Comparison of ENCODE assay signal across 8 cellular contexts in the genomic region with DNA sequence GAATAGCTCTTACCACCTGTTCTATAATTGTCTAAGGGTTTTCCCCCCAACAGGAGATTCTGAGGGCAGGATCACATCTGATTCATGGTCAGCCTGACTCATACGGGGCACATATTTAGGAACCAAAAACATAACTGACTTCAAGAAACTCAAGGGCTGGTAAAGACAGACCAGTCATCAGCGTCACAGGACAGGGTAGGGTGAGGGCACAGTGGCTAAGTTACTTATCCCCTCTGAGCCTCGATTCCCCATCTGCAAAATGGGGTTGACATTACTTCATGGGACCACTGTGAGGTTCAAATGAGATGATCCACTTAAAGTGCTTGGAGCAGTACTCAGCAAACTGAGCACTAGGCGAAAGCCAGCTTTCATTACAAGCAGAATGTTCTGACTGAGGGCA. TPM values are rescaled to one million over a fixed set of nuclear protein-coding genes. Genes with fewer than 3 reads are reported as not detected.
DNase-seq lines count a peak whose midpoint lies in the region; ATAC-seq, FAIRE-seq and TF ChIP-seq lines count a peak whose summit lies in the region.

No MANE protein-coding gene starts in this region.

- H3K36me3 Mint-ChIP-seq in nephron (ENCODE audit: low read depth) (peaks cover 10% of the 10 kb centered on the region), type B pancreatic cell (peaks cover 4% of the 10 kb centered on the region)

- peaks cover 2 to 10% (median 4%) of the 10 kb centered on the region in 4 experiments; a peak in 4 of 7 replicates for H3K4me1 ChIP-seq in H1 (replicated peaks in 1 of 4; ENCODE audit: control insufficient read depth in 3 of 4, insufficient read depth in 4 of 4, low read length in 3 of 4)

- peak overlapping the region; percentile 95 to 98 (median 95) for H3K4me3 Mint-ChIP-seq in nephron
- H3K4me3 Mint-ChIP-seq in type B pancreatic cell = peak overlapping the region; percentile 96

- H3K27me3 Mint-ChIP-seq in nephron (ENCODE audit: low read depth) (no peaks in the 10 kb centered on the region), type B pancreatic cell (no peaks in the 10 kb centered on the region)

- TF ChIP-seq RAD21 in H1 (IDR thresholded peaks at IDR 0.05 in 1 of 2, conservative IDR thresholded peaks at IDR 0.05 in 1 of 2; ENCODE audit: low read depth in 2 of 2, low read length in 2 of 2) = no peak

- peak overlapping the region; percentile 68 to 94 (median 86) for H3K4me3 ChIP-seq in H1 (ENCODE audit: extremely low read depth in 1 of 4, insufficient read depth in 2 of 4, low read depth in 3 of 4, low read length in 4 of 4)

- peaks cover 0 to 21% of the 10 kb centered on the region in 2 experiments; a peak in 3 of 4 replicates for H3K79me2 ChIP-seq in H1 (ENCODE audit: control insufficient read depth in 1 of 2, insufficient read depth in 2 of 2, low read length in 2 of 2)

- H3K27ac ChIP-seq in H1 (ENCODE audit: low read depth, low read length) = no peak overlapping the region

- H2BK20ac ChIP-seq in H1 (ENCODE audit: low read length) = no peak overlapping the region

- TF ChIP-seq EP300 in H1 (IDR thresholded peaks at IDR 0.05; ENCODE audit: borderline replicate concordance in 1 of 2, low read depth in 2 of 2, low read length in 2 of 2) = no peak

- no peaks in the 10 kb centered on the region for H3K27me3 ChIP-seq in H1 (replicated peaks in 1 of 4; ENCODE audit: control insufficient read depth in 3 of 4, extremely low read depth in 1 of 4, insufficient read depth in 3 of 4, low read length in 3 of 4)

- H3K36me3 ChIP-seq in H1 (ENCODE audit: control insufficient read depth in 2 of 4, insufficient read depth in 4 of 4, low read length in 3 of 4) = peaks cover 0 to 14% (median 2%) of the 10 kb centered on the region in 4 experiments; a peak in 3 of 8 replicates

- H3K18ac ChIP-seq in H1 (ENCODE audit: extremely low read depth, low read length) = no peak overlapping the region

- peak overlapping the region in 3 of 4 experiments; percentile 74 to 78 (median 77); a peak in 6 of 7 replicates for H3K9ac ChIP-seq in H1 (replicated peaks in 1 of 4; ENCODE audit: extremely low read depth in 1 of 4, low read depth in 3 of 4, low read length in 3 of 4)

- no peak overlapping the region for H2BK15ac ChIP-seq in H1 (ENCODE audit: low read length)

- H4K20me1 ChIP-seq in H1 (replicated peaks in 1 of 2; ENCODE audit: control insufficient read depth in 1 of 2, insufficient read depth in 2 of 2, low read length in 2 of 2) = no peaks in the 10 kb centered on the region

- POLR2A ChIA-PET in H1 (lab: Charles Lee; ENCODE audit: partially characterized antibody) = interaction anchor here (1.4 to 2.0 kb wide), 3 partner anchors 11 to 13 kb away, joined by 3 to 8 read pairs (median 4); no protein-coding TSS in a partner anchor

- H3K9me3 Mint-ChIP-seq in nephron (no peaks in the 10 kb centered on the region), type B pancreatic cell (no peaks in the 10 kb centered on the region)

- peaks cover 9% of the 10 kb centered on the region for H3K23me2 ChIP-seq in H1 (ENCODE audit: low read depth, low read length)

- peak; percentile 39 for ATAC-seq in HG03175 (IDR thresholded peaks at IDR 0.05; ENCODE audit: unreplicated experiment)
- no peak for ATAC-seq in GM19397 (IDR thresholded peaks at IDR 0.05; ENCODE audit: unreplicated experiment)

- H3K79me1 ChIP-seq in H1 (ENCODE audit: low read depth, low read length) = peaks cover 10% of the 10 kb centered on the region

- no peak overlapping the region for H2BK5ac ChIP-seq in H1 (ENCODE audit: low read depth, low read length)

- no peak overlapping the region for H2BK12ac ChIP-seq in H1 (ENCODE audit: low read depth, low read length)

- H3K27ac Mint-ChIP-seq in nephron (peak overlapping the region; percentile 76 to 96 (median 84)), type B pancreatic cell (peak overlapping the region; percentile 93)

- H4K91ac ChIP-seq in H1 (replicated peaks; ENCODE audit: insufficient read length, low read length) = no peak overlapping the region

- no peak overlapping the region for H2BK120ac ChIP-seq in H1 (replicated peaks; ENCODE audit: low read depth, low read length)

- H3K4me2 ChIP-seq in H1 (ENCODE audit: insufficient read depth in 1 of 2, low read depth in 2 of 2, low read length in 2 of 2) = peak overlapping the region; percentile 93 to 96

- no peak overlapping the region for H3K14ac ChIP-seq in H1 (ENCODE audit: insufficient read length)

- H3K9me3 ChIP-seq in H1 (ENCODE audit: insufficient read depth in 2 of 2, low read depth in 1 of 2, low read length in 1 of 2) = no peaks in the 10 kb centered on the region

- no peak overlapping the region for H4K5ac ChIP-seq in H1 (ENCODE audit: insufficient read length, low read depth, low read length)

- CTCF ChIA-PET in H1 (lab: Charles Lee; ENCODE audit: partially characterized antibody) = interaction anchor here (1.1 to 1.8 kb wide), 2 partner anchors 43 to 136 kb away, joined by 4 to 7 read pairs; a partner anchor contains a TSS

- no peak for TF ChIP-seq POLR2A in H1 (IDR thresholded peaks at IDR 0.05; ENCODE audit: control extremely low read depth in 1 of 2, low read depth in 2 of 2, low read length in 2 of 2)

- no peak overlapping the region for H3K56ac ChIP-seq in H1 (replicated peaks; ENCODE audit: insufficient read length, low read depth, low read length)

- H3K4me1 Mint-ChIP-seq in nephron = peaks cover 11% of the 10 kb centered on the region
- H3K4me1 Mint-ChIP-seq in type B pancreatic cell (ENCODE audit: unreplicated experiment) = peaks cover 5% of the 10 kb centered on the region

- H4K8ac ChIP-seq in H1 (ENCODE audit: extremely low read depth, insufficient read depth, low read length) = no peak overlapping the region

- peak; percentile 73 for DNase-seq in GM13977 (ENCODE audit: low spot score)
- peak; percentile 75 for DNase-seq in activated CD4-positive, alpha-beta T cell treated with anti-CD3 and anti-CD28 coated beads for 48 hours
- DNase-seq in H1 (ENCODE audit: low read depth in 1 of 2, low spot score in 2 of 2) = no peak
- no peak for DNase-seq in type B pancreatic cell (ENCODE audit: extremely low spot score, unreplicated experiment)
- DNase-seq in middle frontal gyrus (ENCODE audit: extremely low spot score, low spot score) = no peak

- WGBS in H1 (ENCODE audit: extremely low coverage in 1 of 2, insufficient coverage in 1 of 2, insufficient read length in 1 of 2, insufficient replicate concordance in 2 of 2, low coverage in 1 of 2, low lambda C conversion rate in 2 of 2, missing lambda C conversion rate in 1 of 2), 2 experiments = 65% methylated on average over 4 of the region's 4 CpGs; no CpG with 5 or more reads in 1 of the 2 experiments

- no peak overlapping the region for H2AK5ac ChIP-seq in H1 (ENCODE audit: low read depth, low read length)

- no peak for TF ChIP-seq CTCF in GM13977 (IDR thresholded peaks at IDR 0.05; ENCODE audit: extremely low read depth, insufficient read depth, missing control alignments)
- TF ChIP-seq CTCF in H1 (IDR thresholded peaks at IDR 0.05; ENCODE audit: control extremely low read depth in 1 of 3, insufficient read depth in 1 of 3, low read depth in 1 of 3, low read length in 3 of 3) = no peak
- TF ChIP-seq CTCF in nephron (IDR thresholded peaks at IDR 0.05; ENCODE audit: unreplicated experiment in 3 of 3) = no peak
- TF ChIP-seq CTCF in type B pancreatic cell (conservative IDR thresholded peaks at IDR 0.05) = no peak

- no peak overlapping the region for H3K23ac ChIP-seq in H1 (ENCODE audit: insufficient read length)

- no peak for FAIRE-seq in H1 (lab: Jason Lieb, UNC)

- H3K4ac ChIP-seq in H1 (replicated peaks; ENCODE audit: insufficient read length, low read depth, low read length) = no peak overlapping the region

- peak overlapping the region; percentile 80 for H2AFZ ChIP-seq in H1 (ENCODE audit: low read length)

- in situ Hi-C loops in GM13977 (cut with MboI; ENCODE audit: low pct_unique_long_range_greater_than_20kb, low sequenced_read_pairs, unreplicated experiment) = no loop called here

RNA-seq across cellular contexts. Expression of a gene that starts 0.6 kb away (rescaled TPM):
- 47.8 and 53.2 TPM in 2 replicates for total RNA-seq in H1 (2021; fragmentation: NEBNext Ultra II Directional; extraction: Animal tissue kit (Norgen Biotek cat#: 25700))
- 51.6 and 59.9 TPM in 2 replicates for polyA plus RNA-seq in H1 (2011; rRNA removed)
- polyA plus RNA-seq in H1 (2011; cell fraction: cytosol; rRNA removed) = 51.3 TPM
- polyA plus RNA-seq in H1 (2011; cell fraction: nucleus; rRNA removed) = 31.1 TPM
- polyA plus RNA-seq in H1 (2012, experiment 1 of 2) = 34.7 to 41.9 TPM (median 36.2 TPM) in 4 replicates
- polyA plus RNA-seq in H1 (2012, experiment 2 of 2) = 40.1 TPM
- 34.2 TPM for polyA plus RNA-seq in H1 (2013, experiment 1 of 2)
- 35.7 TPM for polyA plus RNA-seq in H1 (2013, experiment 2 of 2)
- polyA minus RNA-seq in H1 (2011; rRNA and poly(A)+ RNA removed) = 21.3 and 34.7 TPM in 2 replicates
- 15.2 TPM for polyA minus RNA-seq in H1 (2011; cell fraction: cytosol; rRNA and poly(A)+ RNA removed)
- 16.9 TPM for polyA minus RNA-seq in H1 (2011; cell fraction: nucleus; rRNA and poly(A)+ RNA removed)
- 29.5 and 34.2 TPM in 2 replicates for total RNA-seq in type B pancreatic cell (ENCODE audit: low replicate concordance)

RNA-seq across cellular contexts. Expression of a gene that starts 0.7 kb away (rescaled TPM):
- total RNA-seq in H1 (2021; fragmentation: NEBNext Ultra II Directional; extraction: Animal tissue kit (Norgen Biotek cat#: 25700)) = 19.4 and 23.2 TPM in 2 replicates
- polyA plus RNA-seq in H1 (2011; rRNA removed) = 6.8 and 9.2 TPM in 2 replicates
- polyA plus RNA-seq in H1 (2011; cell fraction: cytosol; rRNA removed) = 11.0 TPM
- 11.4 TPM for polyA plus RNA-seq in H1 (2011; cell fraction: nucleus; rRNA removed)
- 7.6 to 8.8 TPM (median 8.3 TPM) in 4 replicates for polyA plus RNA-seq in H1 (2012, experiment 1 of 2)
- 4.4 TPM for polyA plus RNA-seq in H1 (2012, experiment 2 of 2)
- 8.5 TPM for polyA plus RNA-seq in H1 (2013, experiment 1 of 2)
- 6.4 TPM for polyA plus RNA-seq in H1 (2013, experiment 2 of 2)
- polyA minus RNA-seq in H1 (2011; rRNA and poly(A)+ RNA removed) = 17.1 and 21.0 TPM in 2 replicates
- polyA minus RNA-seq in H1 (2011; cell fraction: cytosol; rRNA and poly(A)+ RNA removed) = 10.2 TPM
- polyA minus RNA-seq in H1 (2011; cell fraction: nucleus; rRNA and poly(A)+ RNA removed) = 14.1 TPM
- total RNA-seq in type B pancreatic cell (ENCODE audit: low replicate concordance) = 25.5 and 31.0 TPM in 2 replicates

RNA-seq across cellular contexts. Expression of a gene that starts 42.5 kb away (rescaled TPM):
- 8.3 and 9.4 TPM in 2 replicates for total RNA-seq in H1 (2021; fragmentation: NEBNext Ultra II Directional; extraction: Animal tissue kit (Norgen Biotek cat#: 25700))
- 8.1 and 10.0 TPM in 2 replicates for polyA plus RNA-seq in H1 (2011; rRNA removed)
- 12.1 TPM for polyA plus RNA-seq in H1 (2011; cell fraction: cytosol; rRNA removed)
- 16.8 TPM for polyA plus RNA-seq in H1 (2011; cell fraction: nucleus; rRNA removed)
- polyA plus RNA-seq in H1 (2012, experiment 1 of 2) = 7.1 to 9.9 TPM (median 8.8 TPM) in 4 replicates
- 3.8 TPM for polyA plus RNA-seq in H1 (2012, experiment 2 of 2)
- 7.7 TPM for polyA plus RNA-seq in H1 (2013, experiment 1 of 2)
- 6.8 TPM for polyA plus RNA-seq in H1 (2013, experiment 2 of 2)
- 6.6 and 7.8 TPM in 2 replicates for polyA minus RNA-seq in H1 (2011; rRNA and poly(A)+ RNA removed)
- polyA minus RNA-seq in H1 (2011; cell fraction: cytosol; rRNA and poly(A)+ RNA removed) = 6.6 TPM
- 15.0 TPM for polyA minus RNA-seq in H1 (2011; cell fraction: nucleus; rRNA and poly(A)+ RNA removed)
- 10.8 and 16.4 TPM in 2 replicates for total RNA-seq in type B pancreatic cell (ENCODE audit: low replicate concordance)

RNA-seq across cellular contexts. Expression of a gene that starts 57.1 kb away (rescaled TPM):
- 1.7 and 2.5 TPM in 2 replicates for total RNA-seq in H1 (2021; fragmentation: NEBNext Ultra II Directional; extraction: Animal tissue kit (Norgen Biotek cat#: 25700))
- polyA plus RNA-seq in H1 (2011; rRNA removed) = 2.1 and 2.8 TPM in 2 replicates
- 2.8 TPM for polyA plus RNA-seq in H1 (2011; cell fraction: cytosol; rRNA removed)
- 5.2 TPM for polyA plus RNA-seq in H1 (2011; cell fraction: nucleus; rRNA removed)
- polyA plus RNA-seq in H1 (2012, experiment 1 of 2) = 2.3 to 2.7 TPM (median 2.5 TPM) in 4 replicates
- 1.3 TPM for polyA plus RNA-seq in H1 (2012, experiment 2 of 2)
- 1.6 TPM for polyA plus RNA-seq in H1 (2013, experiment 1 of 2)
- polyA plus RNA-seq in H1 (2013, experiment 2 of 2) = 2.1 TPM
- 1.7 and 3.7 TPM in 2 replicates for polyA minus RNA-seq in H1 (2011; rRNA and poly(A)+ RNA removed)
- polyA minus RNA-seq in H1 (2011; cell fraction: cytosol; rRNA and poly(A)+ RNA removed) = 1.8 TPM
- polyA minus RNA-seq in H1 (2011; cell fraction: nucleus; rRNA and poly(A)+ RNA removed) = 6.1 TPM
- total RNA-seq in type B pancreatic cell (ENCODE audit: low replicate concordance) = 17.7 and 26.3 TPM in 2 replicates

Comparison
In these comparisons a context has a peak if more than half of its experiments do, and no peak if none do; other contexts are left out.
1. DNase-seq: peak in GM13977 (single experiment) and activated CD4-positive, alpha-beta T cell treated with anti-CD3 and anti-CD28 coated beads for 48 hours (single experiment); none in H1 (0 of 2), type B pancreatic cell (single experiment) and middle frontal gyrus (single experiment).